ENCODE assay signal across 2 cellular contexts in genomic region chr3:69763458-69763857, GRCh38.
TF ChIP-seq lines count a peak whose summit lies in the region.

No MANE protein-coding gene starts in this region.

TF ChIP-seq in HEK293, 187 proteins besides CTCF, POLR2A, EP300 and RAD21 (continued from another document):
- 0 out of 2 replicates have a peak, but pooled peaks have one; percentile 36 for TF ChIP-seq OSR2 (tag by site-specific recombination; IDR thresholded peaks at IDR 0.05)

TF ChIP-seq in K562, 482 proteins besides CTCF, POLR2A, EP300 and RAD21 (continued from another document):
- TF ChIP-seq CUX1 (CRISPR knock-in tag; IDR thresholded peaks at IDR 0.05), result no peak
- TF ChIP-seq L3MBTL2 (IDR thresholded peaks at IDR 0.05), result no peak
